ENCODE assay signal across 33 cellular contexts in genomic region chr4:187016101-187016500, GRCh38.
"Had no signal": no experiment of that assay in that cellular context is flagged by ENCODE, and none has a peak within 500 bp of the region (broad histone marks: within the 10 kb centered on the region; RNA-seq: fewer than 3 reads in every experiment).

No MANE protein-coding gene starts in this region.

- H3K36me3 ChIP-seq: ascending aorta, esophagus squamous epithelium, WERI-Rb-1 had no signal

- H3K4me1 ChIP-seq: ascending aorta, body of pancreas, esophagus squamous epithelium had no signal

- H3K9me3 Mint-ChIP-seq: activated CD4-positive, alpha-beta memory T cell treated with anti-CD3 and anti-CD28 coated beads, Interleukin-2, amount 10 ng/mL, durations not matched to agents 7 days and 5 days had no signal

- H3K27me3 Mint-ChIP-seq: activated B cell treated with CpG ODN at 0.5 μM for 24 hours; activated CD4-positive, alpha-beta memory T cell treated with anti-CD3 and anti-CD28 coated beads, Interleukin-2, amount 10 ng/mL, durations not matched to agents 7 days and 5 days; activated naive CD4-positive, alpha-beta T cell treated with anti-CD3 and anti-CD28 coated beads, Interleukin-2, amount 10 ng/mL, durations not matched to agents 7 days and 5 days; activated naive CD8-positive, alpha-beta T cell treated with anti-CD3 and anti-CD28 coated beads, Interleukin-2, amount 10 ng/mL, durations not matched to agents 7 days and 5 days; activated T-cell treated with anti-CD3 and anti-CD28 coated beads, Interleukin-2, amount 50 U/mL, for 24 hours; effector memory CD8-positive, alpha-beta T cell; T-helper 17 cell had no signal

- H3K27ac Mint-ChIP-seq: activated B cell treated with CpG ODN at 0.5 μM for 24 hours; activated CD4-positive, alpha-beta memory T cell treated with anti-CD3 and anti-CD28 coated beads, Interleukin-2, amount 10 ng/mL, durations not matched to agents 7 days and 5 days; activated naive CD4-positive, alpha-beta T cell treated with anti-CD3 and anti-CD28 coated beads, Interleukin-2, amount 10 ng/mL, durations not matched to agents 7 days and 5 days; activated naive CD4-positive, alpha-beta T cell treated with anti-CD3 and anti-CD28 coated beads, Interleukin-2, amount 50 U/mL, for 72 hours; activated naive CD8-positive, alpha-beta T cell treated with anti-CD3 and anti-CD28 coated beads, Interleukin-2, amount 10 ng/mL, durations not matched to agents 7 days and 5 days; activated T-cell treated with anti-CD3 and anti-CD28 coated beads, Interleukin-2, amount 50 U/mL, for 24 hours; activated T-cell treated with anti-CD3 and anti-CD28 coated beads, Interleukin-2, amount 50 U/mL, for 72 hours; effector memory CD8-positive, alpha-beta T cell; T-helper 17 cell; T-helper 2 cell treated with Interferon-gamma antibody and Interleukin-4, amounts not matched to agents 5 μg/mL and 100 μg/mL, for 36 hours had no signal

- H3K27me3 ChIP-seq: ascending aorta, body of pancreas, esophagus squamous epithelium had no signal

- H3K4me3 Mint-ChIP-seq: activated B cell treated with CpG ODN at 0.5 μM for 24 hours; activated CD4-positive, alpha-beta memory T cell treated with anti-CD3 and anti-CD28 coated beads, Interleukin-2, amount 10 ng/mL, durations not matched to agents 7 days and 5 days; activated naive CD4-positive, alpha-beta T cell treated with anti-CD3 and anti-CD28 coated beads, Interleukin-2, amount 10 ng/mL, durations not matched to agents 7 days and 5 days; activated naive CD8-positive, alpha-beta T cell treated with anti-CD3 and anti-CD28 coated beads, Interleukin-2, amount 10 ng/mL, durations not matched to agents 7 days and 5 days; activated T-cell treated with anti-CD3 and anti-CD28 coated beads, Interleukin-2, amount 50 U/mL, for 24 hours; activated T-cell treated with anti-CD3 and anti-CD28 coated beads, Interleukin-2, amount 50 U/mL, for 72 hours; effector memory CD8-positive, alpha-beta T cell; T-helper 17 cell; T-helper 2 cell treated with Interferon-gamma antibody and Interleukin-4, amounts not matched to agents 5 μg/mL and 100 μg/mL, for 36 hours had no signal

- H3K4me3 ChIP-seq: ascending aorta, body of pancreas, esophagus squamous epithelium had no signal

- DNase-seq: activated B cell treated with CpG ODN at 0.5 μM for 24 hours; activated CD4-positive, alpha-beta memory T cell treated with anti-CD3 and anti-CD28 coated beads, Interleukin-2, amount 10 ng/mL, durations not matched to agents 7 days and 5 days; activated CD4-positive, alpha-beta T cell treated with anti-CD3 and anti-CD28 coated beads for 48 hours; activated CD4-positive, alpha-beta T cell treated with anti-CD3 and anti-CD28 coated beads, Interleukin-2, amount 50 U/mL, for 1 hour; activated CD8-positive, alpha-beta memory T cell treated with anti-CD3 and anti-CD28 coated beads, Interleukin-2, amount 50 U/mL, for 48 hours; activated gamma-delta T cell; activated naive CD4-positive, alpha-beta T cell; activated naive CD4-positive, alpha-beta T cell treated with anti-CD3 and anti-CD28 coated beads, Interleukin-2, amount 10 ng/mL, durations not matched to agents 7 days and 5 days; activated naive CD8-positive, alpha-beta T cell treated with anti-CD3 and anti-CD28 coated beads, Interleukin-2, amount 10 ng/mL, durations not matched to agents 7 days and 5 days; activated T-cell treated with anti-CD3 and anti-CD28 coated beads for 4 hours; activated T-cell treated with anti-CD3 and anti-CD28 coated beads, Interleukin-2, amount 50 U/mL, for 24 hours; activated T-cell treated with anti-CD3 and anti-CD28 coated beads, Interleukin-2, amount 50 U/mL, for 72 hours; body of pancreas; caudate nucleus; cortex of kidney; dermis blood vessel endothelial cell; effector CD4-positive, alpha-beta T cell; effector memory CD8-positive, alpha-beta T cell; esophagus squamous epithelium; foreskin fibroblast; head of caudate nucleus; T-helper 1 cell; T-helper 17 cell; T1000; WERI-Rb-1 had no signal

- H3K9me3 ChIP-seq: ascending aorta, body of pancreas, esophagus squamous epithelium had no signal

- H3K27ac ChIP-seq: ascending aorta, body of pancreas, epithelial cell of prostate, esophagus squamous epithelium, WERI-Rb-1 had no signal

- H3K4me1 Mint-ChIP-seq: activated B cell treated with CpG ODN at 0.5 μM for 24 hours; activated CD4-positive, alpha-beta memory T cell treated with anti-CD3 and anti-CD28 coated beads, Interleukin-2, amount 10 ng/mL, durations not matched to agents 7 days and 5 days; activated naive CD4-positive, alpha-beta T cell treated with anti-CD3 and anti-CD28 coated beads, Interleukin-2, amount 10 ng/mL, durations not matched to agents 7 days and 5 days; activated naive CD8-positive, alpha-beta T cell treated with anti-CD3 and anti-CD28 coated beads, Interleukin-2, amount 10 ng/mL, durations not matched to agents 7 days and 5 days; T-helper 17 cell had no signal

- H3K36me3 Mint-ChIP-seq: activated naive CD4-positive, alpha-beta T cell treated with anti-CD3 and anti-CD28 coated beads, Interleukin-2, amount 10 ng/mL, durations not matched to agents 7 days and 5 days; activated naive CD8-positive, alpha-beta T cell treated with anti-CD3 and anti-CD28 coated beads, Interleukin-2, amount 10 ng/mL, durations not matched to agents 7 days and 5 days had no signal

- FAIRE-seq: colon, endothelial cell of umbilical vein, frontal cortex had no signal

- ATAC-seq: activated CD4-positive, CD25-positive, alpha-beta regulatory T cell treated with anti-CD3 and anti-CD28 coated beads, Interleukin-2, amount 50 U/mL, for 24 hours; activated naive CD4-positive, alpha-beta T cell treated with anti-CD3 and anti-CD28 coated beads, Interleukin-2, amount 50 U/mL, for 72 hours; activated T-cell treated with anti-CD3 and anti-CD28 coated beads, Interleukin-2, amount 50 U/mL, for 72 hours; body of pancreas; effector memory CD8-positive, alpha-beta T cell; T-helper 17 cell had no signal
